In genomic region chr2:113965644-113966043, GRCh38 we compare ENCODE assay signal across 8 cellular contexts.
DNase-seq lines count a peak whose midpoint lies in the region; ATAC-seq and TF ChIP-seq lines count a peak whose summit lies in the region.

No MANE protein-coding gene starts in this region.

- RAD21 ChIA-PET in HCT116 (lab: Charles Lee; ENCODE audit: low non-redundant PET in 1 of 2, low total read pairs in 2 of 2, uncharacterized antibody in 2 of 2, unreplicated experiment in 2 of 2), result no interaction called here

- peaks cover 30% of the 10 kb centered on the region for H3K4me1 Mint-ChIP-seq in activated B cell treated with CpG ODN at 0.5 μM for 24 hours

- peaks cover 19% of the 10 kb centered on the region for H3K36me3 Mint-ChIP-seq in activated B cell treated with CpG ODN at 0.5 μM for 24 hours (ENCODE audit: low read depth)

- no peaks in the 10 kb centered on the region for H3K27me3 Mint-ChIP-seq in activated B cell treated with CpG ODN at 0.5 μM for 24 hours

- no peaks in the 10 kb centered on the region for H3K9me3 ChIP-seq in HCT116 (ENCODE audit: control insufficient read depth in 1 of 2, insufficient read depth in 1 of 2, low read depth in 1 of 2, low read length in 2 of 2)
- H3K9me3 ChIP-seq in MM.1S (replicated peaks; ENCODE audit: insufficient read depth, low read length), result no peaks in the 10 kb centered on the region
- no peaks in the 10 kb centered on the region for H3K9me3 ChIP-seq in hepatocyte (ENCODE audit: low read depth)
- no peaks in the 10 kb centered on the region for H3K9me3 ChIP-seq in testis

- H3K9ac ChIP-seq in HCT116 (ENCODE audit: low read length), result no peak overlapping the region
- no peak overlapping the region for H3K9ac ChIP-seq in MM.1S (ENCODE audit: low read length)

- TF ChIP-seq RAD21 in HCT116 (IDR thresholded peaks at IDR 0.05; ENCODE audit: low read depth), result peak; percentile 50

- TF ChIP-seq CTCF in AG09309 (IDR thresholded peaks at IDR 0.05; ENCODE audit: control insufficient read depth, insufficient read depth, low read depth, low read length, missing control alignments) (peak; percentile 45), GM12865 (IDR thresholded peaks at IDR 0.05; ENCODE audit: insufficient read depth, low read depth, low read length, missing control alignments) (peak; percentile 56), HCT116 (IDR thresholded peaks at IDR 0.05 in 2 of 3, conservative IDR thresholded peaks at IDR 0.05 in 1 of 3; ENCODE audit: borderline replicate concordance in 1 of 3, insufficient read depth in 1 of 3, low read depth in 2 of 3, low read length in 2 of 3) (peak; percentile 19 to 74 (median 67); a peak in 5 of 6 replicates), MM.1S (IDR thresholded peaks at IDR 0.05; ENCODE audit: low read length) (peak; percentile 45), activated B cell treated with CpG ODN at 0.5 μM for 24 hours (IDR thresholded peaks at IDR 0.05) (no peak), hepatocyte (IDR thresholded peaks at IDR 0.05; ENCODE audit: poor library complexity) (peak; percentile 50), testis (IDR thresholded peaks at IDR 0.05) (peak; percentile 19 to 35 (median 19))

- TF ChIP-seq POLR2A in HCT116 (IDR thresholded peaks at IDR 0.05; ENCODE audit: borderline replicate concordance, extremely low read depth, insufficient read depth, insufficient read length) (no peak), testis (IDR thresholded peaks at IDR 0.05) (no peak)

- H3K79me2 ChIP-seq in HCT116 (ENCODE audit: insufficient read depth, low read length) (no peaks in the 10 kb centered on the region), MM.1S (ENCODE audit: low read length) (no peaks in the 10 kb centered on the region), hepatocyte (no peaks in the 10 kb centered on the region)

- H3K9me2 ChIP-seq in HCT116 (ENCODE audit: insufficient read depth) (no peaks in the 10 kb centered on the region), MM.1S (replicated peaks; ENCODE audit: insufficient read depth, low read length) (no peaks in the 10 kb centered on the region), hepatocyte (replicated peaks; ENCODE audit: insufficient read depth) (no peaks in the 10 kb centered on the region)

- H3K27me3 ChIP-seq in HCT116 (ENCODE audit: insufficient read depth, low read length) (no peaks in the 10 kb centered on the region), MM.1S (replicated peaks; ENCODE audit: insufficient read depth, low read length) (no peaks in the 10 kb centered on the region), hepatocyte (no peaks in the 10 kb centered on the region), testis (no peaks in the 10 kb centered on the region)

- H3K9me3 Mint-ChIP-seq in activated B cell treated with CpG ODN at 0.5 μM for 24 hours, result no peaks in the 10 kb centered on the region

- H3K4me3 Mint-ChIP-seq in activated B cell treated with CpG ODN at 0.5 μM for 24 hours, result no peak overlapping the region

- H3K4me2 ChIP-seq in HCT116 (ENCODE audit: low read length) (no peak overlapping the region), MM.1S (ENCODE audit: low read depth, low read length) (no peak overlapping the region), hepatocyte (no peak overlapping the region)

- intact Hi-C loops in HCT116 (cut with micrococcal nuclease), result loop anchor here (10.0 kb wide), 1 partner anchor 211 kb away; the partner anchor contains the start of gene SLC35F5
- intact Hi-C loops in activated B cell treated with CpG ODN at 0.5 μM for 24 hours (cut with micrococcal nuclease), result loop anchor here (10.0 kb wide), 1 partner anchor 589 kb away; no protein-coding TSS in a partner anchor
- intact Hi-C loops in testis (cut with DNase I; ENCODE audit: low total_unique reads), result no loop called here

- no peaks in the 10 kb centered on the region for H3F3A ChIP-seq in MM.1S (ENCODE audit: insufficient read depth, low read length)

- BruUV-seq in HCT116 (replicated peaks; lab: Mats Ljungman, UMichigan), result no TSS peak

- H3K36me3 ChIP-seq in HCT116 (ENCODE audit: control insufficient read depth in 1 of 2, insufficient read depth in 2 of 2, low read length in 2 of 2) (no peaks in the 10 kb centered on the region), MM.1S (replicated peaks; ENCODE audit: insufficient read depth, low read length) (no peaks in the 10 kb centered on the region), hepatocyte (replicated peaks; ENCODE audit: insufficient read depth, low read depth) (no peaks in the 10 kb centered on the region), testis (ENCODE audit: low read depth, missing control alignments) (no peaks in the 10 kb centered on the region)

- peak overlapping the region; percentile 41 for H3K27ac Mint-ChIP-seq in activated B cell treated with CpG ODN at 0.5 μM for 24 hours

- ATAC-seq in HCT116 (peak; percentile 94), activated B cell treated with CpG ODN at 0.5 μM for 24 hours (ENCODE audit: low read depth) (peak; percentile 85)

- no peak for DNase-seq in AG09309 (ENCODE audit: low read depth)
- DNase-seq in GM12865 (ENCODE audit: low read depth), result peak; percentile 74
- DNase-seq in HCT116 (ENCODE audit: low read depth, low spot score), result peak; percentile 38
- peak; percentile 42 for DNase-seq in MM.1S
- DNase-seq in activated B cell treated with CpG ODN at 0.5 μM for 24 hours, result no peak
- peak; percentile 58 for DNase-seq in hepatocyte (ENCODE audit: low spot score)
- peak; percentile 46 for DNase-seq in testis
- no peak for DNase-seq in OCI-M2 (lab: John Stamatoyannopoulos, UW; ENCODE audit: unreplicated experiment)

- H4K20me1 ChIP-seq in HCT116 (ENCODE audit: insufficient read depth) (no peaks in the 10 kb centered on the region), MM.1S (ENCODE audit: insufficient read depth, low read length) (no peaks in the 10 kb centered on the region), hepatocyte (ENCODE audit: insufficient read depth, poor library complexity, severe bottlenecking) (no peaks in the 10 kb centered on the region)

- no peak overlapping the region for H3K4me3 ChIP-seq in AG09309 (ENCODE audit: control insufficient read depth, low read depth, low read length)
- H3K4me3 ChIP-seq in GM12865 (ENCODE audit: low read depth, low read length), result no peak overlapping the region
- H3K4me3 ChIP-seq in HCT116 (replicated peaks in 1 of 2; ENCODE audit: low read depth in 1 of 2, low read length in 2 of 2), result no peak overlapping the region
- H3K4me3 ChIP-seq in MM.1S (ENCODE audit: low read length), result no peak overlapping the region
- H3K4me3 ChIP-seq in hepatocyte, result no peak overlapping the region
- no peak overlapping the region for H3K4me3 ChIP-seq in testis

- 13% methylated on average over 1 of the region's 1 CpG for WGBS in hepatocyte (ENCODE audit: low lambda C conversion rate, missing lambda C conversion rate)
- 16 to 30% methylated on average over 1 of the region's 1 CpG for WGBS in testis, 2 donors

- no peak overlapping the region for H3K27ac ChIP-seq in HCT116 (ENCODE audit: low read depth, low read length)
- H3K27ac ChIP-seq in MM.1S (ENCODE audit: low read length), result no peak overlapping the region
- no peak overlapping the region for H3K27ac ChIP-seq in hepatocyte
- no peak overlapping the region for H3K27ac ChIP-seq in testis

- H3K4me1 ChIP-seq in HCT116 (ENCODE audit: control insufficient read depth in 1 of 2, insufficient read depth in 2 of 2, low read length in 2 of 2), result no peaks in the 10 kb centered on the region
- H3K4me1 ChIP-seq in MM.1S (ENCODE audit: low read length), result no peaks in the 10 kb centered on the region
- peaks cover 8% of the 10 kb centered on the region for H3K4me1 ChIP-seq in hepatocyte (ENCODE audit: insufficient read depth)
- H3K4me1 ChIP-seq in testis, result peaks cover 10% of the 10 kb centered on the region

- CTCF ChIA-PET in HCT116 (lab: Charles Lee) (interaction anchor here (1.1 to 1.5 kb wide), 2 partner anchors 12 to 19 kb away, joined by 4 to 9 read pairs; no protein-coding TSS in a partner anchor), activated B cell treated with CpG ODN at 0.5 μM for 24 hours (lab: Charles Lee) (interaction anchor here (1.0 to 2.1 kb wide), 4 partner anchors 11 to 209 kb away, joined by 3 to 4 read pairs (median 3); partner anchors contain the start of gene SLC35F5)

- H2AFZ ChIP-seq in HCT116 (ENCODE audit: low read depth, low read length, poor library complexity, severe bottlenecking) (no peak overlapping the region), MM.1S (ENCODE audit: low read length) (no peak overlapping the region), hepatocyte (no peak overlapping the region)

- POLR2A ChIA-PET in HCT116 (lab: Charles Lee), result interaction anchor here (0.8 kb wide), 1 partner anchor 209 kb away, joined by 3 read pairs; the partner anchor contains the start of gene SLC35F5
- POLR2A ChIA-PET in activated B cell treated with CpG ODN at 0.5 μM for 24 hours (lab: Charles Lee), result interaction anchor here (0.7 to 1.5 kb wide), 3 partner anchors 9 to 210 kb away, joined by 3 to 7 read pairs (median 5); partner anchors contain the start of gene SLC35F5

TF ChIP-seq in HCT116, 20 proteins besides CTCF, POLR2A, EP300 and RAD21 (continues in another document):
- TF ChIP-seq ZBTB33 (IDR thresholded peaks at IDR 0.05; ENCODE audit: extremely low read depth, insufficient replicate concordance, low read length) (no peak), CBX3 (IDR thresholded peaks at IDR 0.05; ENCODE audit: low read depth) (no peak), ELF1 (IDR thresholded peaks at IDR 0.05; ENCODE audit: borderline replicate concordance, low read depth) (no peak), ZFX (IDR thresholded peaks at IDR 0.05) (no peak), JUND (IDR thresholded peaks at IDR 0.05) (no peak), SIN3A (IDR thresholded peaks at IDR 0.05; ENCODE audit: low read depth) (no peak), SP1 (IDR thresholded peaks at IDR 0.05; ENCODE audit: low read depth) (no peak), TCF7L2 (IDR thresholded peaks at IDR 0.05; ENCODE audit: borderline replicate concordance, extremely low read depth, insufficient read depth, insufficient read length) (no peak), SRF (IDR thresholded peaks at IDR 0.05; ENCODE audit: low read depth) (no peak), CEBPB (IDR thresholded peaks at IDR 0.05; ENCODE audit: low read depth) (no peak), POLR2AphosphoS5 (IDR thresholded peaks at IDR 0.05; ENCODE audit: low read depth, low read length) (no peak)

Comparison
In these comparisons a context has a peak if more than half of its experiments do, and no peak if none do; other contexts are left out.
1. DNase-seq: peak in GM12865 (single experiment), HCT116 (single experiment), MM.1S (single experiment), hepatocyte (single experiment) and testis (single experiment); none in AG09309 (single experiment), activated B cell treated with CpG ODN at 0.5 μM for 24 hours (single experiment) and OCI-M2 (single experiment).